Comparison of ENCODE assay signal across 14 cellular contexts in genomic region chr20:20370087-20370575, GRCh38. TPM values are rescaled to one million over a fixed set of nuclear protein-coding genes. Genes with fewer than 3 reads are reported as not detected.
DNase-seq lines count a peak whose midpoint lies in the region; ATAC-seq, FAIRE-seq and TF ChIP-seq lines count a peak whose summit lies in the region.
"Had no signal": no experiment of that assay in that cellular context is flagged by ENCODE, and none has a peak within 500 bp of the region (broad histone marks: within the 10 kb centered on the region; RNA-seq: fewer than 3 reads in every experiment).

No MANE protein-coding gene starts in this region.

- RAD21 ChIA-PET in GM12878 (lab: Charles Lee; ENCODE audit: unreplicated experiment) = interaction anchor here (1.6 kb wide), 1 partner anchor 82 kb away, joined by 3 read pairs; no protein-coding TSS in a partner anchor

- H3K4me3 ChIP-seq in MM.1S (ENCODE audit: low read length) (no peak overlapping the region), GM12878 (no peak overlapping the region), neural cell (ENCODE audit: low read length) (peak overlapping the region; percentile 83), lower leg skin (ENCODE audit: low read depth, poor library complexity, severe bottlenecking) (no peak overlapping the region)
- H3K4me3 ChIP-seq: lung, MG63 had no signal

- no peaks in the 10 kb centered on the region for H3K4me1 ChIP-seq in MM.1S (ENCODE audit: low read length)
- no peaks in the 10 kb centered on the region for H3K4me1 ChIP-seq in GM12878 (ENCODE audit: control insufficient read depth, insufficient read depth, low read length)

- H3F3A ChIP-seq in MM.1S (ENCODE audit: insufficient read depth, low read length) (no peaks in the 10 kb centered on the region), neural cell (ENCODE audit: insufficient read depth, low read length, poor library complexity, severe bottlenecking) (peaks cover 3% of the 10 kb centered on the region)

- H3K27ac ChIP-seq in MM.1S (ENCODE audit: low read length) (no peak overlapping the region), GM12878 (ENCODE audit: control insufficient read depth, insufficient read depth) (no peak overlapping the region), neural cell (ENCODE audit: low read length) (peak overlapping the region; percentile 26)
- H3K27ac ChIP-seq: spleen had no signal

- no TSS peak for BruUV-seq in GM12878 (replicated peaks; lab: Mats Ljungman, UMichigan)

- 0 out of 2 replicates have a peak overlapping the region, but pooled peaks have one; percentile 54 for H3K4me2 ChIP-seq in MM.1S (ENCODE audit: low read depth, low read length)
- peak overlapping the region; percentile 71; the same call in 1 of the 2 replicates for H3K4me2 ChIP-seq in GM12878 (ENCODE audit: control insufficient read depth, insufficient read depth)
- H3K4me2 ChIP-seq in neural cell (ENCODE audit: low read length) = peak overlapping the region; percentile 93

- no peaks in the 10 kb centered on the region for H3K9me3 ChIP-seq in MM.1S (replicated peaks; ENCODE audit: insufficient read depth, low read length)
- no peaks in the 10 kb centered on the region for H3K9me3 ChIP-seq in GM12878 (replicated peaks; ENCODE audit: control insufficient read depth, insufficient read depth, low read length)
- H3K9me3 ChIP-seq in neural cell (ENCODE audit: low read length) = no peaks in the 10 kb centered on the region
- H3K9me3 ChIP-seq: MG63, spleen had no signal

- H3K9ac ChIP-seq in MM.1S (ENCODE audit: low read length) (no peak overlapping the region), GM12878 (ENCODE audit: control insufficient read depth, insufficient read depth, low read length) (no peak overlapping the region), neural cell (ENCODE audit: low read length) (peak overlapping the region; percentile 80)

- peak; percentile 22 for DNase-seq in NOMO-1 treated with DMSO at 0.1 percent for 48 hours (lab: John Stamatoyannopoulos, UW; ENCODE audit: unreplicated experiment)
- no peak for DNase-seq in NOMO-1 treated with dmso at 0.1 percent for 144 hours (lab: John Stamatoyannopoulos, UW; ENCODE audit: unreplicated experiment)
- DNase-seq in MM.1S = no peak
- DNase-seq in GM12878 (ENCODE audit: low read depth, low spot score) = no peak
- DNase-seq in lower leg skin (ENCODE audit: low spot score in 2 of 2) = no peak
- DNase-seq in NCI-H128 (lab: John Stamatoyannopoulos, UW; ENCODE audit: unreplicated experiment) = no peak
- DNase-seq: MG63; spleen; stimulated activated naive CD4-positive, alpha-beta T cell treated with Interleukin-2 at 50 U/mL for 16 hours; T1000 had no signal

- CTCF ChIA-PET in GM12878 (lab: Yijun Ruan, JAX) = interaction anchor here (1.1 to 1.4 kb wide), 2 partner anchors 196 to 224 kb away, joined by 3 to 4 read pairs; no protein-coding TSS in a partner anchor

- no peaks in the 10 kb centered on the region for H4K20me1 ChIP-seq in MM.1S (ENCODE audit: insufficient read depth, low read length)
- no peaks in the 10 kb centered on the region for H4K20me1 ChIP-seq in GM12878 (ENCODE audit: control insufficient read depth, insufficient read depth)
- peaks cover 6% of the 10 kb centered on the region for H4K20me1 ChIP-seq in neural cell (ENCODE audit: insufficient read depth)

- no peaks in the 10 kb centered on the region for H3K79me2 ChIP-seq in MM.1S (ENCODE audit: low read length)
- no peaks in the 10 kb centered on the region for H3K79me2 ChIP-seq in GM12878 (ENCODE audit: control insufficient read depth, insufficient read depth, low read length)
- H3K79me2 ChIP-seq in neural cell (replicated peaks; ENCODE audit: insufficient read depth, low read length) = peaks cover 37% of the 10 kb centered on the region

- no peak for TF ChIP-seq POLR2A in GM12878 (IDR thresholded peaks at IDR 0.05; ENCODE audit: low read depth, low read length)
- no peak for TF ChIP-seq POLR2A in lower leg skin (IDR thresholded peaks at IDR 0.05)

- intact Hi-C loops in GM12878 (cut with micrococcal nuclease; ENCODE audit: unreplicated experiment) = loop anchor here (5.0 kb wide), 1 partner anchor 57 kb away; no protein-coding TSS in a partner anchor
- intact Hi-C loops in lower leg skin (cut with DNase I; ENCODE audit: low total_unique reads) = no loop called here

- H3K9me2 ChIP-seq in MM.1S (replicated peaks; ENCODE audit: insufficient read depth, low read length) (no peaks in the 10 kb centered on the region), neural cell (ENCODE audit: insufficient read depth, low read length) (no peaks in the 10 kb centered on the region)

- ATAC-seq in GM12878 (no peak), GM21526 (IDR thresholded peaks at IDR 0.05; ENCODE audit: low FRiP score, unreplicated experiment) (no peak)

- FAIRE-seq in GM12878 (lab: Jason Lieb, UNC) = no peak

- TF ChIP-seq EP300 in GM12878 (IDR thresholded peaks at IDR 0.05; ENCODE audit: borderline replicate concordance in 1 of 2, control insufficient read depth in 1 of 2, low read depth in 2 of 2, low read length in 2 of 2) = no peak
- no peak for TF ChIP-seq EP300 in neural cell (conservative IDR thresholded peaks at IDR 0.05; ENCODE audit: poor library complexity, severe bottlenecking)

- H3K36me3 ChIP-seq in MM.1S (replicated peaks; ENCODE audit: insufficient read depth, low read length) (no peaks in the 10 kb centered on the region), GM12878 (ENCODE audit: control insufficient read depth in 2 of 2, insufficient read depth in 2 of 2, low read length in 1 of 2) (no peaks in the 10 kb centered on the region), neural cell (ENCODE audit: insufficient read depth, low read length) (no peaks in the 10 kb centered on the region)
- H3K36me3 ChIP-seq: MG63, spleen had no signal

- H3K27me3 ChIP-seq in MM.1S (replicated peaks; ENCODE audit: insufficient read depth, low read length) (peaks cover 59% of the 10 kb centered on the region), GM12878 (replicated peaks in 1 of 2; ENCODE audit: control insufficient read depth in 2 of 2, insufficient read depth in 2 of 2, low read length in 1 of 2) (peaks cover 11 to 20% of the 10 kb centered on the region in 2 experiments), neural cell (ENCODE audit: insufficient read depth, low read depth, low read length) (peaks cover 20% of the 10 kb centered on the region)

- H2AFZ ChIP-seq in MM.1S (ENCODE audit: low read length) = no peak overlapping the region
- H2AFZ ChIP-seq in GM12878 (ENCODE audit: control insufficient read depth, low read depth, low read length) = no peak overlapping the region
- no peak overlapping the region for H2AFZ ChIP-seq in neural cell (ENCODE audit: low read depth, low read length)

- in situ Hi-C loops in GM12878 (cut with MboI) = no loop called here

- TF ChIP-seq RAD21 in GM12878 (IDR thresholded peaks at IDR 0.05; ENCODE audit: insufficient read depth, low read depth, low read length) (no peak), neural cell (conservative IDR thresholded peaks at IDR 0.05) (no peak)

- TF ChIP-seq CTCF in MM.1S (IDR thresholded peaks at IDR 0.05; ENCODE audit: low read length) = no peak
- TF ChIP-seq CTCF in GM12878 (IDR thresholded peaks at IDR 0.05 in 2 of 3, conservative IDR thresholded peaks at IDR 0.05 in 1 of 3; ENCODE audit: control insufficient read depth in 2 of 3, extremely low read depth in 1 of 3, insufficient read depth in 1 of 3, low read depth in 3 of 3, low read length in 3 of 3) = no peak
- no peak for TF ChIP-seq CTCF in neural cell (IDR thresholded peaks at IDR 0.05; ENCODE audit: poor library complexity, severe bottlenecking)
- TF ChIP-seq CTCF in lower leg skin (IDR thresholded peaks at IDR 0.05) = no peak

- 8% methylated on average over 11 of the region's 11 CpGs for WGBS in GM12878 (ENCODE audit: insufficient coverage, insufficient replicate concordance, low lambda C conversion rate, missing lambda C conversion rate)
- 41 to 51% methylated on average over 11 of the region's 11 CpGs for WGBS in lower leg skin, 2 donors

- POLR2A ChIA-PET in GM12878 (lab: Charles Lee) = no interaction called here

- SMC1A ChIA-PET in GM12878 (lab: Charles Lee; ENCODE audit: uncharacterized antibody, unreplicated experiment) = no interaction called here

TF ChIP-seq in GM12878, 131 proteins besides CTCF, POLR2A, EP300 and RAD21:
- 0 out of 2 replicates have a peak, but pooled peaks have one; percentile 33 for TF ChIP-seq EZH2 (IDR thresholded peaks at IDR 0.05; ENCODE audit: borderline replicate concordance, control insufficient read depth, low read depth, low read length)
- no peak for TF ChIP-seq ZBED1 (IDR thresholded peaks at IDR 0.05; ENCODE audit: borderline replicate concordance)

TF ChIP-seq in neural cell, 6 proteins besides CTCF, POLR2A, EP300 and RAD21 (continues in another document):
- TF ChIP-seq SMC3 (conservative IDR thresholded peaks at IDR 0.05; ENCODE audit: poor library complexity) (peak; percentile 7), EZH2 (IDR thresholded peaks at IDR 0.05; ENCODE audit: borderline replicate concordance, insufficient read depth, low read length, poor library complexity, severe bottlenecking) (no peak)

RNA-seq across cellular contexts. Expression of gene INSM1, which starts 2.2 kb away (rescaled TPM):
- total RNA-seq in GM12878 (2013; cell fraction: nucleolus; rRNA removed) = not detected in 2 replicates
- total RNA-seq in GM12878 (2014; rRNA removed) (0.11 TPM in 1 of 2 replicates, not detected in the other), GM12878 (2014; rRNA removed; fragmentation: Illumina TruSeq; extraction: Trizol) (not detected in 2 replicates), GM12878 (2021) (0.08 TPM in 1 of 2 replicates, not detected in the other), lower leg skin (under 1 TPM in 2 of 4 donors, not detected in 2; 0.11 to 0.19 TPM)
- polyA plus RNA-seq in GM12878 (2011; ENCODE audit: low read depth) = not detected
- polyA plus RNA-seq in GM12878 (2011; rRNA removed) (0.03 TPM in 1 of 2 replicates, not detected in the other), GM12878 (2014; fragmentation: Illumina TruSeq; extraction: Trizol) (not detected in 2 replicates), GM12878 (2014; fragmentation: Nextera tagmentation; extraction: Ambion mirVana) (not detected), GM12878 (2014; rRNA removed) (0.04 TPM in 1 of 2 replicates, not detected in the other), GM12878 (2016; fragmentation: Nextera tagmentation; extraction: Ambion mirVana) (not detected), neural cell (8.6 and 9.4 TPM in 2 replicates)
- not detected in 2 replicates for polyA plus RNA-seq in GM12878 (2011; cell fraction: cytosol; rRNA removed)
- not detected in 2 replicates for polyA plus RNA-seq in GM12878 (2011; cell fraction: nucleus; rRNA removed)
- polyA plus RNA-seq in GM12878 (2012) = not detected in 2 replicates
- not detected in 2 replicates for polyA minus RNA-seq in GM12878 (2011; rRNA and poly(A)+ RNA removed)
- polyA minus RNA-seq in GM12878 (2011; cell fraction: cytosol; rRNA and poly(A)+ RNA removed) = not detected in 2 replicates
- polyA minus RNA-seq in GM12878 (2011; cell fraction: nucleus; rRNA and poly(A)+ RNA removed) = not detected in 2 replicates
- 16.6 and 17.1 TPM in 2 replicates for polyA minus RNA-seq in neural cell
- polyA plus RNA-seq: BJ had no signal
